ENCODE assay signal across 15 cellular contexts in the genomic region with DNA sequence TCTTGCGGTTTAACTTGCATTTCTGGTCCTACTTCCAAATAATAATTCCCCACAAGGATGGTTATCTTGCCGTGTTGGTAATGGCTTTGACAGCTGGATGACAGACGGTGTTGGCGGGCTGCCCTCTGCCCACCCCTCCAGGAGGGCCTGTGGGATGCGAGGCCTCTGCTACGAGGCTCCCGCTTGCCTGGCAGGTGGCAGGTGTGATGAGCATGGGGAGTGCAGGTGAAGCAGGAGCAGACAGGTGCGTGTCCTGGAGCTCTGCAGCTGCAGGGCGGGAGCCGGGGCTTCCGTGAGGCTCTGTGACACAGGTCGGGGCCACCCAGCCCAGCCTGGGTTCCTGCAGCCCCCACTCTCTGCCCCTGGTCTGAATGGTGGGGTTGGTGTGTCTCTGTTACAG. TPM values are rescaled to one million over a fixed set of nuclear protein-coding genes. Genes with fewer than 3 reads are reported as not detected.
DNase-seq lines count a peak whose midpoint lies in the region; ATAC-seq and TF ChIP-seq lines count a peak whose summit lies in the region.
"Had no signal": no experiment of that assay in that cellular context is flagged by ENCODE, and none has a peak within 500 bp of the region (broad histone marks: within the 10 kb centered on the region; RNA-seq: fewer than 3 reads in every experiment).

No MANE protein-coding gene starts in this region.

- no peak overlapping the region for H3K27ac Mint-ChIP-seq in activated T-cell treated with anti-CD3 and anti-CD28 coated beads, Interleukin-2, amount 50 U/mL, for 72 hours
- H3K27ac Mint-ChIP-seq in chondrocyte (ENCODE audit: unreplicated experiment) = no peak overlapping the region
- H3K27ac Mint-ChIP-seq in T-helper 17 cell = no peak overlapping the region
- peak overlapping the region in 1 of 9 donors; percentile 67 for H3K27ac Mint-ChIP-seq in naive thymus-derived CD4-positive, alpha-beta T cell
- H3K27ac Mint-ChIP-seq: activated CD4-positive, alpha-beta memory T cell treated with anti-CD3 and anti-CD28 coated beads, Interleukin-2, amount 10 ng/mL, durations not matched to agents 7 days and 5 days; activated T-helper 2 cell treated with anti-CD3 and anti-CD28 coated beads, Interferon-gamma antibody, Interleukin-2, Interleukin-4, amounts not matched to agents 10 μg/mL and 5 μg/mL and 100 μg/mL, durations not matched to agents 14 hours and 24 hours and 36 hours; nephron had no signal

- TF ChIP-seq CTCF in chondrocyte (IDR thresholded peaks at IDR 0.05) = no peak

- H3K9me3 Mint-ChIP-seq in activated T-cell treated with anti-CD3 and anti-CD28 coated beads, Interleukin-2, amount 50 U/mL, for 72 hours = no peaks in the 10 kb centered on the region
- H3K9me3 Mint-ChIP-seq in chondrocyte (ENCODE audit: low read depth) = no peaks in the 10 kb centered on the region
- H3K9me3 Mint-ChIP-seq in naive thymus-derived CD4-positive, alpha-beta T cell = no peaks in the 10 kb centered on the region
- H3K9me3 Mint-ChIP-seq: activated CD4-positive, alpha-beta memory T cell treated with anti-CD3 and anti-CD28 coated beads, Interleukin-2, amount 10 ng/mL, durations not matched to agents 7 days and 5 days; activated T-helper 2 cell treated with anti-CD3 and anti-CD28 coated beads, Interferon-gamma antibody, Interleukin-2, Interleukin-4, amounts not matched to agents 10 μg/mL and 5 μg/mL and 100 μg/mL, durations not matched to agents 14 hours and 24 hours and 36 hours; nephron had no signal

- peaks cover 44% of the 10 kb centered on the region for H3K4me1 Mint-ChIP-seq in activated T-cell treated with anti-CD3 and anti-CD28 coated beads, Interleukin-2, amount 50 U/mL, for 72 hours (ENCODE audit: low read depth)
- peaks cover 16% of the 10 kb centered on the region for H3K4me1 Mint-ChIP-seq in chondrocyte (ENCODE audit: low read depth)
- peaks cover 33% of the 10 kb centered on the region for H3K4me1 Mint-ChIP-seq in T-helper 17 cell
- H3K4me1 Mint-ChIP-seq in naive thymus-derived CD4-positive, alpha-beta T cell = peaks cover 34 to 69% (median 47%) of the 10 kb centered on the region in 7 donors

- peaks cover 10 to 52% of the 10 kb centered on the region in 2 donors for H3K4me1 ChIP-seq in naive thymus-derived CD4-positive, alpha-beta T cell (ENCODE audit: control insufficient read depth in 2 of 2, insufficient read depth in 2 of 2, low read length in 2 of 2)

- no peak overlapping the region for H3K4me3 Mint-ChIP-seq in activated T-cell treated with anti-CD3 and anti-CD28 coated beads, Interleukin-2, amount 50 U/mL, for 72 hours
- no peak overlapping the region for H3K4me3 Mint-ChIP-seq in chondrocyte (ENCODE audit: unreplicated experiment)
- H3K4me3 Mint-ChIP-seq in T-helper 17 cell = no peak overlapping the region
- H3K4me3 Mint-ChIP-seq in naive thymus-derived CD4-positive, alpha-beta T cell = peak overlapping the region in 3 of 10 donors; percentile 4 to 21 (median 13)
- H3K4me3 Mint-ChIP-seq: activated CD4-positive, alpha-beta memory T cell treated with anti-CD3 and anti-CD28 coated beads, Interleukin-2, amount 10 ng/mL, durations not matched to agents 7 days and 5 days; nephron had no signal

- POLR2A ChIA-PET in naive thymus-derived CD4-positive, alpha-beta T cell (lab: Charles Lee) = interaction anchor here (0.6 to 2.8 kb wide), 2 partner anchors 9 to 144 kb away, joined by 3 to 26 read pairs; partner anchors contain the start of gene INPP5A

- intact Hi-C loops in naive thymus-derived CD4-positive, alpha-beta T cell (cut with micrococcal nuclease) = no loop called here

- CTCF ChIA-PET in naive thymus-derived CD4-positive, alpha-beta T cell (lab: Charles Lee) = interaction anchor here (0.8 kb wide), 1 partner anchor 89 kb away, joined by 3 read pairs; no protein-coding TSS in a partner anchor

- peak; percentile 15 for DNase-seq in activated T-cell treated with anti-CD3 and anti-CD28 coated beads, Interleukin-2, amount 50 U/mL, for 1 hour
- no peak for DNase-seq in activated T-cell treated with anti-CD3 and anti-CD28 coated beads, Interleukin-2, amount 50 U/mL, for 72 hours
- DNase-seq in NCI-H1105 treated with DMSO at 0.1 percent for 48 hours (lab: John Stamatoyannopoulos, UW) (peak; percentile 78), chondrocyte (ENCODE audit: low spot score) (peak; percentile 81), NCI-H128 (lab: John Stamatoyannopoulos, UW; ENCODE audit: unreplicated experiment) (no peak), glomerular visceral epithelial cell (ENCODE audit: extremely low spot score) (no peak), T-helper 17 cell (no peak)
- no peak for DNase-seq in naive thymus-derived CD4-positive, alpha-beta T cell
- DNase-seq: activated CD4-positive, alpha-beta memory T cell treated with anti-CD3 and anti-CD28 coated beads, Interleukin-2, amount 10 ng/mL, durations not matched to agents 7 days and 5 days; Calu3; mammary epithelial cell; NCI-H1092 had no signal

- H3K4me3 ChIP-seq in naive thymus-derived CD4-positive, alpha-beta T cell (ENCODE audit: low read length) = no peak overlapping the region
- H3K4me3 ChIP-seq: adrenal gland had no signal

- H3K9me3 ChIP-seq in T-helper 17 cell (ENCODE audit: control insufficient read depth, low read length, poor library complexity, severe bottlenecking) = no peaks in the 10 kb centered on the region
- H3K9me3 ChIP-seq in naive thymus-derived CD4-positive, alpha-beta T cell (ENCODE audit: control insufficient read depth in 2 of 3, low read length in 3 of 3) = no peaks in the 10 kb centered on the region
- H3K9me3 ChIP-seq: adrenal gland had no signal

- no peaks in the 10 kb centered on the region for H3K27me3 Mint-ChIP-seq in activated T-cell treated with anti-CD3 and anti-CD28 coated beads, Interleukin-2, amount 50 U/mL, for 72 hours (ENCODE audit: low read depth)
- H3K27me3 Mint-ChIP-seq in chondrocyte (ENCODE audit: low read depth) (no peaks in the 10 kb centered on the region), T-helper 17 cell (no peaks in the 10 kb centered on the region)
- H3K27me3 Mint-ChIP-seq in naive thymus-derived CD4-positive, alpha-beta T cell = no peaks in the 10 kb centered on the region

- no peaks in the 10 kb centered on the region for H3K36me3 Mint-ChIP-seq in activated T-cell treated with anti-CD3 and anti-CD28 coated beads, Interleukin-2, amount 50 U/mL, for 72 hours (ENCODE audit: insufficient read depth in 2 of 2)
- H3K36me3 Mint-ChIP-seq in chondrocyte (ENCODE audit: low read depth) (no peaks in the 10 kb centered on the region), T-helper 17 cell (ENCODE audit: low read depth) (peaks cover 2% of the 10 kb centered on the region)
- H3K36me3 Mint-ChIP-seq in naive thymus-derived CD4-positive, alpha-beta T cell = peaks cover 0 to 2% (median 0%) of the 10 kb centered on the region in 5 donors

- no peak for ATAC-seq in activated T-cell treated with anti-CD3 and anti-CD28 coated beads, Interleukin-2, amount 50 U/mL, for 72 hours (replicated peaks in 1 of 2)
- no peak for ATAC-seq in T-helper 17 cell
- no peak for ATAC-seq in naive thymus-derived CD4-positive, alpha-beta T cell

- H3K27ac ChIP-seq in naive thymus-derived CD4-positive, alpha-beta T cell (ENCODE audit: low read depth, low read length) = no peak overlapping the region
- H3K27ac ChIP-seq: adrenal gland had no signal

- no peaks in the 10 kb centered on the region for H3K36me3 ChIP-seq in naive thymus-derived CD4-positive, alpha-beta T cell (ENCODE audit: control insufficient read depth in 2 of 3, insufficient read depth in 3 of 3, low read length in 3 of 3)
- H3K36me3 ChIP-seq: adrenal gland had no signal

- H3K27me3 ChIP-seq in naive thymus-derived CD4-positive, alpha-beta T cell (ENCODE audit: control insufficient read depth in 2 of 2, insufficient read depth in 2 of 2, low read length in 2 of 2) = no peaks in the 10 kb centered on the region
- H3K27me3 ChIP-seq: adrenal gland had no signal

RNA-seq across cellular contexts. Expression of gene INPP5A, which starts 11.8 kb away (rescaled TPM):
- 10 to 100 TPM; 11.0 to 14.9 TPM for total RNA-seq in activated T-cell treated with anti-CD3 and anti-CD28 coated beads, Interleukin-2, amount 50 U/mL, for 72 hours
- total RNA-seq in chondrocyte = 29.5 to 40.6 TPM (median 40.1 TPM) in 3 replicates
- 10 to 100 TPM; 17.6 to 24.7 TPM for total RNA-seq in T-helper 17 cell
- total RNA-seq in naive thymus-derived CD4-positive, alpha-beta T cell = 10 to 100 TPM; 15.5 to 30.7 (median 28.7) TPM
- polyA plus RNA-seq in naive thymus-derived CD4-positive, alpha-beta T cell = 1 to 10 TPM in 1 of 2 donors, under 1 TPM in 1; 0.97 to 2.0 TPM

Comparison
In these comparisons a context has a peak if more than half of its experiments do, and no peak if none do; other contexts are left out.
1. DNase-seq: peak in activated T-cell treated with anti-CD3 and anti-CD28 coated beads, Interleukin-2, amount 50 U/mL, for 1 hour (single experiment), NCI-H1105 treated with DMSO at 0.1 percent for 48 hours (single experiment) and chondrocyte (single experiment); none in activated T-cell treated with anti-CD3 and anti-CD28 coated beads, Interleukin-2, amount 50 U/mL, for 72 hours (0 of 2), NCI-H128 (single experiment), glomerular visceral epithelial cell (single experiment), T-helper 17 cell (0 of 3) and naive thymus-derived CD4-positive, alpha-beta T cell (0 of 9).